Comparison of ENCODE assay signal across 29 cellular contexts in the genomic region with DNA sequence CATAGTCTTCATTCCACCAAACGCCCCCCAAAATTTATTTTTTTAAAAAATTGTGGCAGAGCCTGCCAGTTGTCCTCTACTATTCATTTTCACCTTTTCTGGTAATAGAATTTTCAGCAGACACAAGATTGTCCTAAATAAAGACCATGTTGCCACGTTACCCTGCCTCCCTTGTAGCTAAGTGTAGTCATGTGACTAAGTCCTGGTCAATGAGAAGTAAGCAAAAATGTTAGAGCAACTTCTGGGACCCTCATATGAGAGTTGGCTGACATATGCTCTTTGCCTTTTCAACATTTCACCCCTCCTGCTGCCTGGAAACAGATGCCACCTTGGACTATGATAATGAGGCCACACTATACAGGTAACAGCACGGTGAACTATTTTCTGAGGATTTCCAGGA.
DNase-seq lines count a peak whose midpoint lies in the region; ATAC-seq and TF ChIP-seq lines count a peak whose summit lies in the region.
"Had no signal": no experiment of that assay in that cellular context is flagged by ENCODE, and none has a peak within 500 bp of the region (broad histone marks: within the 10 kb centered on the region; RNA-seq: fewer than 3 reads in every experiment).

No MANE protein-coding gene starts in this region.

- peak overlapping the region; percentile 42 for H2BK20ac ChIP-seq in IMR-90 (ENCODE audit: low read depth, low read length)

- CTCF ChIA-PET in IMR-90 (lab: Yijun Ruan, JAX) = interaction anchor here (1.0 kb wide), 1 partner anchor 8 kb away, joined by 3 read pairs; no protein-coding TSS in a partner anchor

- no peaks in the 10 kb centered on the region for H3K27me3 Mint-ChIP-seq in osteocyte (ENCODE audit: unreplicated experiment)
- H3K27me3 Mint-ChIP-seq: IgD-negative memory B cell, memory B cell had no signal

- intact Hi-C loops in IMR-90 (cut with micrococcal nuclease) (no loop called here), esophagus squamous epithelium (cut with DNase I) (no loop called here)

- TF ChIP-seq RAD21 in IMR-90 (IDR thresholded peaks at IDR 0.05; ENCODE audit: low read length) = no peak

- BruUV-seq in IMR-90 (replicated peaks; lab: Mats Ljungman, UMichigan) = no TSS peak

- H3K18ac ChIP-seq in IMR-90 (ENCODE audit: low read depth, low read length) = peak overlapping the region; percentile 57; the same call in 1 of the 2 replicates

- H2AK5ac ChIP-seq in IMR-90 (ENCODE audit: low read depth, low read length) = no peak overlapping the region

- H3K23ac ChIP-seq in IMR-90 (ENCODE audit: low read depth, low read length) = no peak overlapping the region

- no peak overlapping the region for H2AFZ ChIP-seq in IMR-90 (replicated peaks; ENCODE audit: low read length, poor library complexity)

- no peaks in the 10 kb centered on the region for H3K9me3 Mint-ChIP-seq in osteocyte (ENCODE audit: unreplicated experiment)
- H3K9me3 Mint-ChIP-seq: activated B cell treated with CpG ODN at 0.5 μM for 24 hours, memory B cell had no signal

- H4K20me1 ChIP-seq in IMR-90 (ENCODE audit: insufficient read depth, low read length) = no peaks in the 10 kb centered on the region

- H2BK120ac ChIP-seq in IMR-90 (ENCODE audit: low read depth, low read length) = peak overlapping the region; percentile 25

- H3K4me1 Mint-ChIP-seq in osteocyte (ENCODE audit: unreplicated experiment) = peaks cover 42% of the 10 kb centered on the region

- H3K27ac ChIP-seq in 22Rv1 = peak overlapping the region; percentile 75
- H3K27ac ChIP-seq in IMR-90 (ENCODE audit: insufficient read depth, low read length) = no peak overlapping the region
- peak overlapping the region in 3 of 4 donors; percentile 28 to 52 (median 36) for H3K27ac ChIP-seq in esophagus squamous epithelium
- H3K27ac ChIP-seq in brain microvascular endothelial cell = no peak overlapping the region
- H3K27ac ChIP-seq: heart right ventricle, psoas muscle, SJSA1 had no signal

- TF ChIP-seq CTCF in 22Rv1 (IDR thresholded peaks at IDR 0.05) = no peak
- no peak for TF ChIP-seq CTCF in IMR-90 (conservative IDR thresholded peaks at IDR 0.05; ENCODE audit: low read depth, low read length)
- TF ChIP-seq CTCF in esophagus squamous epithelium (IDR thresholded peaks at IDR 0.05) = no peak
- TF ChIP-seq CTCF in osteocyte (IDR thresholded peaks at IDR 0.05) = no peak
- TF ChIP-seq CTCF in brain microvascular endothelial cell (IDR thresholded peaks at IDR 0.05; ENCODE audit: low read depth, low read length, missing control alignments) = no peak

- TF ChIP-seq POLR2A in IMR-90 (IDR thresholded peaks at IDR 0.05; ENCODE audit: low read depth, low read length) (no peak), esophagus squamous epithelium (IDR thresholded peaks at IDR 0.05) (no peak)

- H3K27me3 ChIP-seq in IMR-90 (ENCODE audit: control insufficient read depth, insufficient read depth, low read length) (no peaks in the 10 kb centered on the region), esophagus squamous epithelium (no peaks in the 10 kb centered on the region), brain microvascular endothelial cell (replicated peaks) (no peaks in the 10 kb centered on the region)
- H3K27me3 ChIP-seq: BE2C, breast epithelium, colonic mucosa, heart right ventricle, SJSA1 had no signal

- no peaks in the 10 kb centered on the region for H3K79me1 ChIP-seq in IMR-90 (ENCODE audit: low read depth in 1 of 2, low read length in 2 of 2)

- H4K5ac ChIP-seq in IMR-90 (ENCODE audit: low read depth, low read length) = peak overlapping the region; percentile 36; the same call in 1 of the 2 replicates

- H3K36me3 Mint-ChIP-seq in osteocyte (ENCODE audit: unreplicated experiment) = no peaks in the 10 kb centered on the region
- H3K36me3 Mint-ChIP-seq: activated CD8-positive, alpha-beta memory T cell treated with anti-CD3 and anti-CD28 coated beads, Interleukin-2, amount 10 ng/mL, durations not matched to agents 7 days and 5 days; IgD-negative memory B cell; memory B cell had no signal

- no peak for ATAC-seq in IMR-90 (ENCODE audit: low read depth)
- no peak for ATAC-seq in GM19395 (IDR thresholded peaks at IDR 0.05; ENCODE audit: unreplicated experiment)
- ATAC-seq: activated CD8-positive, alpha-beta memory T cell treated with anti-CD3 and anti-CD28 coated beads, Interleukin-2, amount 10 ng/mL, durations not matched to agents 7 days and 5 days had no signal

- no CpG with 5 or more reads among the region's 3 CpGs for WGBS in IMR-90 (ENCODE audit: extremely low coverage in 2 of 2, insufficient read length in 1 of 2), 2 experiments
- 83 to 87% methylated on average over 3 of the region's 3 CpGs for WGBS in esophagus squamous epithelium, 2 donors

- H2AK9ac ChIP-seq in IMR-90 (replicated peaks; ENCODE audit: low read depth, low read length, poor library complexity) = no peak overlapping the region

- H3K4me1 ChIP-seq in IMR-90 (ENCODE audit: control insufficient read depth, insufficient read depth, low read length) (peaks cover 7% of the 10 kb centered on the region; the same call in 1 of the 2 replicates), esophagus squamous epithelium (peaks cover 0 to 49% (median 34%) of the 10 kb centered on the region in 3 donors)
- H3K4me1 ChIP-seq: breast epithelium had no signal

- H3K56ac ChIP-seq in IMR-90 (ENCODE audit: extremely low read depth, insufficient read depth, low read length) = no peak overlapping the region

- in situ Hi-C loops in IMR-90 (cut with MboI; ENCODE audit: low sequenced_read_pairs) = no loop called here
- in situ Hi-C loops in brain microvascular endothelial cell (cut with HindIII; ENCODE audit: low pct_ligation_motif_present, low sequenced_read_pairs) = no loop called here

- no peak overlapping the region for H3K9ac ChIP-seq in IMR-90 (ENCODE audit: low read depth, low read length)

- H3K36me3 ChIP-seq in IMR-90 (ENCODE audit: control insufficient read depth, insufficient read depth, low read length) (no peaks in the 10 kb centered on the region), esophagus squamous epithelium (no peaks in the 10 kb centered on the region), brain microvascular endothelial cell (replicated peaks) (no peaks in the 10 kb centered on the region)
- H3K36me3 ChIP-seq: BE2C, breast epithelium, colonic mucosa, heart right ventricle, SJSA1 had no signal

- peak overlapping the region in 1 of 2 experiments; percentile 74; a peak in 1 of 4 replicates for H4K8ac ChIP-seq in IMR-90 (ENCODE audit: low read depth in 2 of 2, low read length in 2 of 2)

- peak overlapping the region; percentile 1; the same call in 1 of the 2 replicates for H4K91ac ChIP-seq in IMR-90 (ENCODE audit: insufficient read depth, low read depth, low read length)

- POLR2A ChIA-PET in IMR-90 (lab: Charles Lee; ENCODE audit: unreplicated experiment) = no interaction called here

- H3K14ac ChIP-seq in IMR-90 (replicated peaks; ENCODE audit: low read depth, low read length) = peak overlapping the region; percentile 72; the same call in 1 of the 2 replicates

- H3K27ac Mint-ChIP-seq in osteocyte (ENCODE audit: unreplicated experiment) = peak overlapping the region; percentile 65
- H3K27ac Mint-ChIP-seq: activated B cell treated with CpG ODN at 0.5 μM for 24 hours; activated CD8-positive, alpha-beta memory T cell treated with anti-CD3 and anti-CD28 coated beads, Interleukin-2, amount 10 ng/mL, durations not matched to agents 7 days and 5 days; IgD-negative memory B cell had no signal

- no peak overlapping the region for H3K4me3 Mint-ChIP-seq in osteocyte (ENCODE audit: unreplicated experiment)
- H3K4me3 Mint-ChIP-seq: activated B cell treated with CpG ODN at 0.5 μM for 24 hours; activated CD8-positive, alpha-beta memory T cell treated with anti-CD3 and anti-CD28 coated beads, Interleukin-2, amount 10 ng/mL, durations not matched to agents 7 days and 5 days; IgD-negative memory B cell; memory B cell had no signal

- peak overlapping the region; percentile 4; the same call in 1 of the 2 replicates for H3K4me2 ChIP-seq in IMR-90 (ENCODE audit: low read depth, low read length)

- DNase-seq in IMR-90 = no peak
- DNase-seq in esophagus squamous epithelium (lab: John Stamatoyannopoulos, UW) = no peak
- DNase-seq in osteocyte (ENCODE audit: extremely low spot score, unreplicated experiment) = no peak
- no peak for DNase-seq in brain microvascular endothelial cell
- DNase-seq in activated CD8-positive, alpha-beta memory T cell treated with anti-CD3 and anti-CD28 coated beads, Interleukin-2, amount 50 U/mL, for 48 hours = no peak
- DNase-seq in activated CD4-positive, CD25-positive, alpha-beta regulatory T cell (lab: John Stamatoyannopoulos, UW) = no peak
- DNase-seq: ACHN; activated B cell treated with CpG ODN at 0.5 μM for 24 hours; activated CD8-positive, alpha-beta memory T cell treated with anti-CD3 and anti-CD28 coated beads, Interleukin-2, amount 10 ng/mL, durations not matched to agents 7 days and 5 days; activated naive CD4-positive, alpha-beta T cell treated with Interleukin-2 at 50 U/mL for 16 hours; BE2C; colonic mucosa; DMS79; effector memory CD4-positive, alpha-beta T cell; GF-D8; heart right ventricle; NCI-H1092 treated with DMSO at 0.1 percent for 48 hours; NCI-H187 treated with DMSO at 0.1 percent for 48 hours; NCI-H2227 treated with DMSO at 0.1 percent for 48 hours; NCI-H774; psoas muscle; RPMI8226; stimulated activated naive CD4-positive, alpha-beta T cell treated with Interleukin-2 at 50 U/mL for 16 hours had no signal

- peak overlapping the region; percentile 20 for H2BK5ac ChIP-seq in IMR-90 (ENCODE audit: low read depth, low read length, poor library complexity, severe bottlenecking)

- H3K4me3 ChIP-seq in IMR-90 (ENCODE audit: insufficient read depth, low read depth, low read length) = no peak overlapping the region
- H3K4me3 ChIP-seq in esophagus squamous epithelium = no peak overlapping the region
- no peak overlapping the region for H3K4me3 ChIP-seq in brain microvascular endothelial cell (ENCODE audit: low read depth, low read length)
- H3K4me3 ChIP-seq: breast epithelium, colonic mucosa, heart right ventricle, psoas muscle, SJSA1 had no signal

- 0 out of 3 replicates have a peak overlapping the region, but pooled peaks have one; percentile 7 for H2BK15ac ChIP-seq in IMR-90 (ENCODE audit: low read depth, low read length)

- H3K9me3 ChIP-seq in IMR-90 (ENCODE audit: control insufficient read depth, insufficient read depth, low read length) = no peaks in the 10 kb centered on the region
- no peaks in the 10 kb centered on the region for H3K9me3 ChIP-seq in esophagus squamous epithelium
- H3K9me3 ChIP-seq: BE2C, breast epithelium, colonic mucosa, heart right ventricle, psoas muscle, SJSA1 had no signal

- dilution Hi-C loops in IMR-90 (cut with HindIII; ENCODE audit: low sequenced_read_pairs, unreplicated experiment) = no loop called here

- H3K4ac ChIP-seq in IMR-90 (ENCODE audit: low read depth, low read length) = peak overlapping the region; percentile 41; the same call in 1 of the 2 replicates

- 0 out of 2 replicates have a peak, but pooled peaks cover 3% of the 10 kb centered on the region for H3K9me1 ChIP-seq in IMR-90 (ENCODE audit: insufficient read depth, low read length)

TF ChIP-seq in IMR-90, 13 proteins besides CTCF, POLR2A, EP300 and RAD21 (continues in another document):
- TF ChIP-seq RCOR1 (IDR thresholded peaks at IDR 0.05; ENCODE audit: insufficient replicate concordance, low read length) = no peak

Comparison
In these comparisons a context has a peak if more than half of its experiments do, and no peak if none do; other contexts are left out.
1. H3K27ac ChIP-seq: peak in 22Rv1 (single experiment) and esophagus squamous epithelium (3 of 4); none in IMR-90 (single experiment) and brain microvascular endothelial cell (single experiment).